8 cellular contexts compared by ENCODE assay signal in genomic region chr15:83066034-83066760, GRCh38. TPM values are rescaled to one million over a fixed set of nuclear protein-coding genes. Genes with fewer than 3 reads are reported as not detected.
A peak's percentile ranks its signal among the peaks of the same experiment; 100 is the strongest.
DNase-seq lines count a peak whose midpoint lies in the region; ATAC-seq and TF ChIP-seq lines count a peak whose summit lies in the region.

No MANE protein-coding gene starts in this region.

- ATAC-seq in HG03066 (IDR thresholded peaks at IDR 0.05; ENCODE audit: low read depth, unreplicated experiment), result peak; percentile 5
- ATAC-seq in lung (ENCODE audit: insufficient read depth, low FRiP score), result no peak
- ATAC-seq in GM18861 (IDR thresholded peaks at IDR 0.05; ENCODE audit: unreplicated experiment), result no peak

- 5 to 6% methylated on average over 34 to 46 of the region's 46 CpGs for WGBS in lung, 2 donors

- H3K4me1 ChIP-seq in lung (ENCODE audit: control insufficient read depth in 2 of 2, insufficient read depth in 2 of 2, low read length in 2 of 2) (peaks cover 4 to 25% of the 10 kb centered on the region in 2 donors), uterus (no peaks in the 10 kb centered on the region)

- H3K36me3 ChIP-seq in lung (ENCODE audit: control insufficient read depth in 2 of 2, insufficient read depth in 2 of 2, low read length in 2 of 2) (peaks cover 0 to 2% of the 10 kb centered on the region in 2 donors), uterus (no peaks in the 10 kb centered on the region)

- H3K9me3 ChIP-seq in lung (ENCODE audit: control insufficient read depth in 2 of 2, insufficient read depth in 1 of 2, low read length in 1 of 2), result no peaks in the 10 kb centered on the region
- H3K9me3 ChIP-seq in uterus, result no peaks in the 10 kb centered on the region

- H3K4me3 ChIP-seq in astrocyte of the spinal cord (ENCODE audit: low read depth, low read length) (peak overlapping the region; percentile 85), lung (peak overlapping the region; percentile 67), uterus (peak overlapping the region; percentile 39 to 92)

- H3K27ac ChIP-seq in C4-2B (peak overlapping the region; percentile 96), lung (ENCODE audit: low read depth in 1 of 2, low read length in 1 of 2) (peak overlapping the region; percentile 94 to 96), uterus (peak overlapping the region; percentile 86 to 93)

- H3K27me3 ChIP-seq in lung (ENCODE audit: control insufficient read depth, insufficient read depth) (no peaks in the 10 kb centered on the region), uterus (no peaks in the 10 kb centered on the region)

- TF ChIP-seq CTCF in C4-2B (conservative IDR thresholded peaks at IDR 0.05), result no peak
- no peak for TF ChIP-seq CTCF in astrocyte of the spinal cord (IDR thresholded peaks at IDR 0.05; ENCODE audit: low read depth, low read length)
- no peak for TF ChIP-seq CTCF in lung (IDR thresholded peaks at IDR 0.05; ENCODE audit: control extremely low read depth, extremely low read depth)
- no peak for TF ChIP-seq CTCF in uterus (IDR thresholded peaks at IDR 0.05)

- DNase-seq in astrocyte of the spinal cord (ENCODE audit: low read depth, low spot score), result no peak
- no peak for DNase-seq in lung (ENCODE audit: low spot score)
- DNase-seq in uterus, result peak in 1 of 2 donors; percentile 17
- no peak for DNase-seq in COR-L47 (lab: John Stamatoyannopoulos, UW)
- no peak for DNase-seq in NCI-H187 treated with DMSO at 0.1 percent for 48 hours (lab: John Stamatoyannopoulos, UW)

- intact Hi-C loops in uterus (cut with DNase I; ENCODE audit: low total_unique reads), result loop anchor here (5.0 kb wide), 1 partner anchor 141 kb away; the partner anchor contains the start of gene HDGFL3

- in situ Hi-C loops in astrocyte of the spinal cord (cut with HindIII; ENCODE audit: low sequenced_read_pairs), result no loop called here

- no peak for TF ChIP-seq POLR2A in uterus (IDR thresholded peaks at IDR 0.05)

RNA-seq across cellular contexts. Expression of gene BTBD1, which starts 0.9 kb away (rescaled TPM):
- 10 to 100 TPM; 45.7 to 71.0 TPM for total RNA-seq in lung
- polyA plus RNA-seq in lung, result 10 to 100 TPM; 10.7 to 28.2 TPM
- 100 to 1,000 TPM in 2 of 4 donors, 10 to 100 TPM in 2; 54.9 to 140 (median 101) TPM for total RNA-seq in uterus

RNA-seq across cellular contexts. Expression of gene TM6SF1, which starts 41.2 kb away (rescaled TPM):
- total RNA-seq in lung (10 to 100 TPM in 1 of 2 donors, 1 to 10 TPM in 1; 4.3 to 15.8 TPM), uterus (10 to 100 TPM in 1 of 4 donors, 1 to 10 TPM in 3; 1.7 to 10.5 (median 3.9) TPM)
- polyA plus RNA-seq in lung, result 10 to 100 TPM; 11.8 to 15.6 TPM

RNA-seq across cellular contexts. Expression of gene C15orf40, which starts 54.8 kb away (rescaled TPM):
- total RNA-seq in lung (10 to 100 TPM; 20.5 to 23.0 TPM), uterus (10 to 100 TPM in 2 of 4 donors, 1 to 10 TPM in 2; 2.0 to 21.2 (median 8.3) TPM)
- polyA plus RNA-seq in lung, result 10 to 100 TPM; 16.7 to 26.1 TPM
